ENCODE assay signal across 18 cellular contexts in the genomic region with DNA sequence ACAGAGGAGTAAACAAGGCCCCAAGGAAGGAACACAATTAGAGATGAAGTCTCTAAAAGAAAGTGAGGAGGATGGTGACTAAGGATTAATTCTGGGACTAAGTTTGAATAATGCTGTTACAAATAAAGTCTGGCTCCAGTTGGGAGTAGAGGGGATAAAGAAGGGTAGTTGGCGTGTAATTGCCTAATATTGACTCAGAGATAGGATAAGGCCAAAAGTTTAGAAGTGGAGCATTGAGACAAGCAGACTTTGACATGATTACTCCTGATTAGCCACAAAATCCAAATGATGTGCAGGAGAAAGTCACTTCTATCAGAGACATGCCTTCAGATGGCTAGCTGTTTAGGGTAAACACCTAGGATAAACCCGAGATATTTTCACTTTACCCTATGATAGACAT.
A peak's percentile ranks its signal among the peaks of the same experiment; 100 is the strongest.
DNase-seq lines count a peak whose midpoint lies in the region; ATAC-seq and TF ChIP-seq lines count a peak whose summit lies in the region.
"Had no signal": no experiment of that assay in that cellular context is flagged by ENCODE, and none has a peak within 500 bp of the region (broad histone marks: within the 10 kb centered on the region; RNA-seq: fewer than 3 reads in every experiment).

No MANE protein-coding gene starts in this region.

- H4K20me1 ChIP-seq in PC-3 (ENCODE audit: low read length), result no peaks in the 10 kb centered on the region
- H4K20me1 ChIP-seq: BLaER1 treated with 17β-estradiol and CSF1 and Interleukin-3, amounts not matched to agents 10 nM and 100 nM had no signal

- no peak overlapping the region for H2BK12ac ChIP-seq in mesenchymal stem cell (ENCODE audit: low read length in 2 of 2)

- DNase-seq in Calu3 (no peak), PC-3 (peak; percentile 1), foreskin keratinocyte (peak; percentile 5 to 31), mesenchymal stem cell (no peak), cerebellum (ENCODE audit: low spot score) (no peak), CD14-positive monocyte (ENCODE audit: low spot score) (no peak), dorsolateral prefrontal cortex (no peak)
- DNase-seq: CD4-positive, CD25-positive, alpha-beta regulatory T cell; CD8-positive, alpha-beta memory T cell; COR-L47; GDM1; GOT3; H7; HFFc6; IMR-90 had no signal

- no peak overlapping the region for H2BK15ac ChIP-seq in mesenchymal stem cell (ENCODE audit: low read depth, poor library complexity, severe bottlenecking)

- no peaks in the 10 kb centered on the region for H3K79me2 ChIP-seq in PC-3 (ENCODE audit: low read length)

- BruUV-seq in Calu3 (replicated peaks; lab: Mats Ljungman, UMichigan) (no TSS peak), PC-3 (replicated peaks; lab: Mats Ljungman, UMichigan) (no TSS peak)

- H3K9ac ChIP-seq in PC-3 (ENCODE audit: low read length) (no peak overlapping the region), mesenchymal stem cell (ENCODE audit: low read length) (no peak overlapping the region)
- H3K9ac ChIP-seq: BLaER1 treated with 17β-estradiol and CSF1 and Interleukin-3, amounts not matched to agents 10 nM and 100 nM had no signal

- TF ChIP-seq CTCF in Calu3 (IDR thresholded peaks at IDR 0.05; ENCODE audit: unreplicated experiment) (no peak), PC-3 (conservative IDR thresholded peaks at IDR 0.05; ENCODE audit: low read depth, low read length) (no peak), foreskin keratinocyte (conservative IDR thresholded peaks at IDR 0.05) (no peak), CD14-positive monocyte (IDR thresholded peaks at IDR 0.05) (no peak), dorsolateral prefrontal cortex (IDR thresholded peaks at IDR 0.05 in 54 of 56, conservative IDR thresholded peaks at IDR 0.05 in 2 of 56; ENCODE audit: low read depth in 1 of 56, partially characterized antibody in 56 of 56) (no peak)

- CTCF ChIA-PET in Calu3 (lab: Charles Lee), result interaction anchor here (0.6 kb wide), 1 partner anchor 20 kb away, joined by 3 read pairs; no protein-coding TSS in a partner anchor
- CTCF ChIA-PET in PC-3 (lab: Charles Lee), result interaction anchor here (0.5 to 0.6 kb wide), 2 partner anchors 12 to 241 kb away, joined by 3 to 5 read pairs; no protein-coding TSS in a partner anchor

- H3K27me3 ChIP-seq in PC-3 (ENCODE audit: low read length) (no peaks in the 10 kb centered on the region), foreskin keratinocyte (no peaks in the 10 kb centered on the region), mesenchymal stem cell (ENCODE audit: control insufficient read depth in 1 of 2, insufficient read depth in 1 of 2, low read length in 2 of 2) (no peaks in the 10 kb centered on the region), dorsolateral prefrontal cortex (peaks cover 0 to 3% (median 0%) of the 10 kb centered on the region in 45 donors)
- H3K27me3 ChIP-seq: BLaER1 treated with 17β-estradiol and CSF1 and Interleukin-3, amounts not matched to agents 10 nM and 100 nM had no signal

- no peaks in the 10 kb centered on the region for H3F3A ChIP-seq in PC-3 (ENCODE audit: low read length, unreplicated experiment)

- peaks cover 3% of the 10 kb centered on the region for H3K9me3 Mint-ChIP-seq in Calu3 (ENCODE audit: low read depth, unreplicated experiment)
- peaks cover 6 to 13% (median 9%) of the 10 kb centered on the region in 7 donors for H3K9me3 Mint-ChIP-seq in CD14-positive monocyte

- no peak overlapping the region for H2BK5ac ChIP-seq in mesenchymal stem cell (ENCODE audit: low read depth, low read length, poor library complexity, severe bottlenecking)

- H3K18ac ChIP-seq in mesenchymal stem cell (ENCODE audit: low read depth in 1 of 2, low read length in 2 of 2), result no peak overlapping the region

- H3K9me3 ChIP-seq in PC-3 (ENCODE audit: low read length) (no peaks in the 10 kb centered on the region), mesenchymal stem cell (ENCODE audit: control insufficient read depth, low read length) (peaks cover 27% of the 10 kb centered on the region)

- H3K4me1 Mint-ChIP-seq in Calu3 (ENCODE audit: low read depth, unreplicated experiment) (peaks cover 45% of the 10 kb centered on the region), CD14-positive monocyte (no peaks in the 10 kb centered on the region)
- H3K4me1 Mint-ChIP-seq: B cell; CD4-positive, CD25-positive, alpha-beta regulatory T cell; CD8-positive, alpha-beta memory T cell had no signal

- ATAC-seq in PC-3 (no peak; the same call in none of the 2 replicates), foreskin keratinocyte (peak; percentile 20)

- no peak overlapping the region for H3K4ac ChIP-seq in mesenchymal stem cell (ENCODE audit: low read depth in 1 of 2, low read length in 2 of 2)

- no peak overlapping the region for H2AK5ac ChIP-seq in mesenchymal stem cell (ENCODE audit: low read length, severe bottlenecking)

- no peaks in the 10 kb centered on the region for H3K9me2 ChIP-seq in PC-3 (replicated peaks; ENCODE audit: low read length)

- intact Hi-C loops in Calu3 (cut with micrococcal nuclease; ENCODE audit: unreplicated experiment), result no loop called here
- intact Hi-C loops in PC-3 (cut with micrococcal nuclease), result no loop called here
- intact Hi-C loops in CD14-positive monocyte (cut with micrococcal nuclease), result no loop called here
- intact Hi-C loops in dorsolateral prefrontal cortex (cut with DNase I), result no loop called here

- no peak overlapping the region for H3K14ac ChIP-seq in mesenchymal stem cell (ENCODE audit: low read length in 2 of 2)

- H4K8ac ChIP-seq in mesenchymal stem cell (ENCODE audit: low read length), result no peak overlapping the region

- H3K4me3 Mint-ChIP-seq in Calu3 (ENCODE audit: low read depth, unreplicated experiment) (no peak overlapping the region), CD14-positive monocyte (no peak overlapping the region)
- H3K4me3 Mint-ChIP-seq: B cell; CD8-positive, alpha-beta memory T cell; HFFc6 had no signal

- no peaks in the 10 kb centered on the region for H3K79me1 ChIP-seq in mesenchymal stem cell (replicated peaks; ENCODE audit: low read length, poor library complexity, severe bottlenecking)

- H3K23ac ChIP-seq in mesenchymal stem cell (ENCODE audit: low read length in 2 of 2), result no peak overlapping the region

- H3K27ac ChIP-seq in PC-3 (ENCODE audit: low read length) (peak overlapping the region; percentile 50), foreskin keratinocyte (peak overlapping the region; percentile 84), mesenchymal stem cell (ENCODE audit: low read length, poor library complexity, severe bottlenecking) (peak overlapping the region; percentile 26), dorsolateral prefrontal cortex (no peak overlapping the region)
- H3K27ac ChIP-seq: BLaER1 treated with 17β-estradiol and CSF1 and Interleukin-3, amounts not matched to agents 10 nM and 100 nM; HL-60 had no signal

- H3K36me3 ChIP-seq in PC-3 (ENCODE audit: low read depth, low read length), result no peaks in the 10 kb centered on the region
- no peaks in the 10 kb centered on the region for H3K36me3 ChIP-seq in mesenchymal stem cell (ENCODE audit: control insufficient read depth in 1 of 2, insufficient read depth in 2 of 2, low read depth in 1 of 2, low read length in 2 of 2)
- H3K36me3 ChIP-seq: BLaER1 treated with 17β-estradiol and CSF1 and Interleukin-3, amounts not matched to agents 10 nM and 100 nM had no signal

- no peak overlapping the region for H2BK120ac ChIP-seq in mesenchymal stem cell (ENCODE audit: low read depth, low read length)

- 93% methylated on average over 1 of the region's 2 CpGs for WGBS in mesenchymal stem cell

- H4K91ac ChIP-seq in mesenchymal stem cell (ENCODE audit: low read length), result no peak overlapping the region

- H3K27me3 Mint-ChIP-seq in Calu3 (ENCODE audit: unreplicated experiment) (no peaks in the 10 kb centered on the region), CD14-positive monocyte (ENCODE audit: low read depth in 3 of 3) (peaks cover 0 to 2% (median 0%) of the 10 kb centered on the region in 3 donors)
- H3K27me3 Mint-ChIP-seq: B cell; CD4-positive, CD25-positive, alpha-beta regulatory T cell; CD8-positive, alpha-beta memory T cell had no signal

- H3K36me3 Mint-ChIP-seq in Calu3 (ENCODE audit: insufficient read depth, unreplicated experiment) (no peaks in the 10 kb centered on the region), CD14-positive monocyte (no peaks in the 10 kb centered on the region)
- H3K36me3 Mint-ChIP-seq: CD4-positive, CD25-positive, alpha-beta regulatory T cell; CD8-positive, alpha-beta memory T cell had no signal

- H3K27ac Mint-ChIP-seq in Calu3 (ENCODE audit: unreplicated experiment) (peak overlapping the region; percentile 28), CD14-positive monocyte (no peak overlapping the region)
- H3K27ac Mint-ChIP-seq: B cell; CD4-positive, CD25-positive, alpha-beta regulatory T cell; CD8-positive, alpha-beta memory T cell; HFFc6 had no signal

- POLR2A ChIA-PET in PC-3 (lab: Charles Lee; ENCODE audit: unreplicated experiment), result no interaction called here

- H2AFZ ChIP-seq in PC-3 (ENCODE audit: low read length) (no peak overlapping the region), mesenchymal stem cell (ENCODE audit: low read depth, low read length) (no peak overlapping the region)

- H3K4me3 ChIP-seq in PC-3 (ENCODE audit: low read length) (no peak overlapping the region), mesenchymal stem cell (ENCODE audit: insufficient read depth in 1 of 2, low read depth in 1 of 2, low read length in 2 of 2) (no peak overlapping the region), dorsolateral prefrontal cortex (no peak overlapping the region)
- H3K4me3 ChIP-seq: BLaER1 treated with 17β-estradiol and CSF1 and Interleukin-3, amounts not matched to agents 10 nM and 100 nM had no signal

- H3K4me2 ChIP-seq in PC-3 (ENCODE audit: low read length), result peak overlapping the region; percentile 6; the same call in 1 of the 2 replicates
- H3K4me2 ChIP-seq in mesenchymal stem cell (ENCODE audit: low read length, poor library complexity, severe bottlenecking), result no peak overlapping the region
- H3K4me2 ChIP-seq: BLaER1 treated with 17β-estradiol and CSF1 and Interleukin-3, amounts not matched to agents 10 nM and 100 nM had no signal

- peaks cover 11% of the 10 kb centered on the region for H3K4me1 ChIP-seq in PC-3 (ENCODE audit: insufficient read depth, low read length)
- peaks cover 17% of the 10 kb centered on the region for H3K4me1 ChIP-seq in foreskin keratinocyte
- H3K4me1 ChIP-seq in mesenchymal stem cell (ENCODE audit: control insufficient read depth, insufficient read depth, low read depth, low read length), result no peaks in the 10 kb centered on the region
- H3K4me1 ChIP-seq: BLaER1 treated with 17β-estradiol and CSF1 and Interleukin-3, amounts not matched to agents 10 nM and 100 nM had no signal

Comparison
In these comparisons a context has a peak if more than half of its experiments do, and no peak if none do; other contexts are left out.
1. DNase-seq: peak in PC-3 (single experiment) and foreskin keratinocyte (2 of 2); none in Calu3 (single experiment), mesenchymal stem cell (single experiment), cerebellum (single experiment), CD14-positive monocyte (single experiment) and dorsolateral prefrontal cortex (0 of 10).
2. H3K27ac ChIP-seq: peak in PC-3 (single experiment), foreskin keratinocyte (single experiment) and mesenchymal stem cell (single experiment); none in dorsolateral prefrontal cortex (0 of 59).